8 cellular contexts compared by ENCODE assay signal in genomic region chr12:110039085-110039807, GRCh38. TPM values are rescaled to one million over a fixed set of nuclear protein-coding genes. Genes with fewer than 3 reads are reported as not detected.
DNase-seq lines count a peak whose midpoint lies in the region; ATAC-seq, FAIRE-seq and TF ChIP-seq lines count a peak whose summit lies in the region.

No MANE protein-coding gene starts in this region.

- no peak for TF ChIP-seq POLR2A in endothelial cell of umbilical vein (IDR thresholded peaks at IDR 0.05; ENCODE audit: low read depth, low read length)

- POLR2A ChIA-PET in endothelial cell of umbilical vein (lab: Charles Lee) = interaction anchor here (0.6 kb wide), 1 partner anchor 146 kb away, joined by 5 read pairs; no protein-coding TSS in a partner anchor

- H2AFZ ChIP-seq in endothelial cell of umbilical vein (ENCODE audit: low read depth, low read length) (no peak overlapping the region), trophoblast cell (ENCODE audit: insufficient read depth, low read length, poor library complexity) (no peak overlapping the region)

- H3K4me3 ChIP-seq in endothelial cell of umbilical vein (replicated peaks in 1 of 3; ENCODE audit: insufficient read depth in 1 of 3, low read depth in 1 of 3, low read length in 3 of 3) (no peak overlapping the region), trophoblast cell (ENCODE audit: low read depth, low read length) (no peak overlapping the region), WERI-Rb-1 (ENCODE audit: low read depth, low read length) (no peak overlapping the region)

- peak overlapping the region; percentile 77 for H3K18ac ChIP-seq in trophoblast cell (ENCODE audit: low read length)

- FAIRE-seq in endothelial cell of umbilical vein (lab: Jason Lieb, UNC) = peak; percentile 86

- CTCF ChIA-PET in endothelial cell of umbilical vein (lab: Charles Lee) = interaction anchor here (1.4 to 1.9 kb wide), 2 partner anchors 10 to 15 kb away, joined by 4 to 12 read pairs; no protein-coding TSS in a partner anchor

- no peak for TF ChIP-seq CTCF in 22Rv1 (IDR thresholded peaks at IDR 0.05)
- TF ChIP-seq CTCF in endothelial cell of umbilical vein (IDR thresholded peaks at IDR 0.05; ENCODE audit: extremely low read depth in 1 of 2, insufficient read depth in 1 of 2, low read depth in 1 of 2, low read length in 2 of 2) = no peak
- TF ChIP-seq CTCF in WERI-Rb-1 (IDR thresholded peaks at IDR 0.05; ENCODE audit: low read depth, low read length) = no peak

- no TSS peak for BruUV-seq in endothelial cell of umbilical vein (replicated peaks; lab: Mats Ljungman, UMichigan)

- H2BK5ac ChIP-seq in trophoblast cell (ENCODE audit: low read depth, low read length, poor library complexity) = peak overlapping the region; percentile 14

- no peak overlapping the region for H3K14ac ChIP-seq in trophoblast cell (ENCODE audit: low read length)

- H3K27ac ChIP-seq in 22Rv1 (peak overlapping the region; percentile 81), endothelial cell of umbilical vein (ENCODE audit: insufficient read depth, low read depth, low read length) (peak overlapping the region; percentile 90), trophoblast cell (ENCODE audit: low read depth, low read length) (peak overlapping the region; percentile 60), WERI-Rb-1 (no peak overlapping the region)

- peak overlapping the region; percentile 68 for H2BK120ac ChIP-seq in trophoblast cell (ENCODE audit: insufficient read depth, low read length, poor library complexity)

- no peaks in the 10 kb centered on the region for H3K79me2 ChIP-seq in endothelial cell of umbilical vein (ENCODE audit: control insufficient read depth, insufficient read depth, low read length)
- no peaks in the 10 kb centered on the region for H3K79me2 ChIP-seq in trophoblast cell (ENCODE audit: control insufficient read depth, insufficient read depth, low read length, poor library complexity)

- peaks cover 4 to 18% of the 10 kb centered on the region in 2 experiments for H3K36me3 ChIP-seq in endothelial cell of umbilical vein (ENCODE audit: control insufficient read depth in 2 of 2, extremely low read depth in 1 of 2, insufficient read depth in 2 of 2, low read length in 2 of 2)
- H3K36me3 ChIP-seq in trophoblast cell (ENCODE audit: control insufficient read depth in 1 of 2, insufficient read depth in 2 of 2, low read length in 2 of 2) = peaks cover 9 to 22% of the 10 kb centered on the region in 2 experiments
- H3K36me3 ChIP-seq in WERI-Rb-1 = peaks cover 41% of the 10 kb centered on the region

- peak overlapping the region; percentile 57 for H3K4me2 ChIP-seq in endothelial cell of umbilical vein (ENCODE audit: insufficient read depth, low read length)
- H3K4me2 ChIP-seq in trophoblast cell (ENCODE audit: low read length) = peak overlapping the region; percentile 1

- H3K79me1 ChIP-seq in trophoblast cell (ENCODE audit: low read length) = peaks cover 2% of the 10 kb centered on the region

- H3K9ac ChIP-seq in endothelial cell of umbilical vein (replicated peaks; ENCODE audit: extremely low read depth, insufficient read depth, low read length) (peak overlapping the region; percentile 62), trophoblast cell (ENCODE audit: low read length) (no peak overlapping the region)

- intact Hi-C loops in endothelial cell of umbilical vein (cut with micrococcal nuclease) = loop anchor here (2.0 kb wide), 1 partner anchor 14 kb away; no protein-coding TSS in a partner anchor

- peak overlapping the region; percentile 36 for H2BK12ac ChIP-seq in trophoblast cell (ENCODE audit: low read length)

- H2AK5ac ChIP-seq in trophoblast cell (ENCODE audit: low read length) = no peak overlapping the region

- H4K8ac ChIP-seq in trophoblast cell (ENCODE audit: low read depth, low read length) = no peak overlapping the region

- H3K4me1 ChIP-seq in endothelial cell of umbilical vein (ENCODE audit: control insufficient read depth, extremely low read depth, insufficient read depth, low read length) = peaks cover 29% of the 10 kb centered on the region
- peaks cover 6% of the 10 kb centered on the region in 2 experiments for H3K4me1 ChIP-seq in trophoblast cell (ENCODE audit: control insufficient read depth in 1 of 2, insufficient read depth in 2 of 2, low read length in 2 of 2)

- H4K20me1 ChIP-seq in endothelial cell of umbilical vein (replicated peaks; ENCODE audit: control insufficient read depth, extremely low read depth, insufficient read depth, low read length) = no peaks in the 10 kb centered on the region

- dilution Hi-C loops in endothelial cell of umbilical vein (cut with MboI; ENCODE audit: extremely low pct_ligation_motif_present, low sequenced_read_pairs) = no loop called here

- no peak overlapping the region for H3K4ac ChIP-seq in trophoblast cell (ENCODE audit: low read depth, low read length)

- DNase-seq in HCEC 1CT (peak; percentile 95), endothelial cell of umbilical vein (ENCODE audit: low read depth, low spot score) (peak; percentile 74), trophoblast cell (peak; percentile 73 to 87), WERI-Rb-1 (no peak)
- DNase-seq in activated CD4-positive, alpha-beta T cell treated with anti-CD3 and anti-CD28 coated beads for 4 hours = peak; percentile 26 to 34

- H3K27me3 ChIP-seq in endothelial cell of umbilical vein (ENCODE audit: control insufficient read depth in 2 of 2, insufficient read depth in 2 of 2, low read length in 2 of 2) = no peaks in the 10 kb centered on the region
- H3K27me3 ChIP-seq in trophoblast cell (ENCODE audit: insufficient read depth, low read length) = no peaks in the 10 kb centered on the region
- H3K27me3 ChIP-seq in WERI-Rb-1 (ENCODE audit: insufficient read depth, low read depth, severe bottlenecking) = no peaks in the 10 kb centered on the region

- H4K12ac ChIP-seq in trophoblast cell (ENCODE audit: low read depth, low read length) = peak overlapping the region; percentile 40

- peak overlapping the region; percentile 50 for H4K91ac ChIP-seq in trophoblast cell (ENCODE audit: low read depth, low read length)

- WGBS in trophoblast cell (ENCODE audit: extremely low coverage, insufficient coverage, insufficient read length) = no CpG with 5 or more reads among the region's 5 CpGs

- no peak overlapping the region for H3K23ac ChIP-seq in trophoblast cell (ENCODE audit: low read length)

- H3K9me1 ChIP-seq in endothelial cell of umbilical vein (replicated peaks; ENCODE audit: control insufficient read depth, extremely low read depth, insufficient read depth, low read length) = no peaks in the 10 kb centered on the region

- no peak for ATAC-seq in HG02571 (IDR thresholded peaks at IDR 0.05; ENCODE audit: unreplicated experiment)
- no peak for ATAC-seq in GM18870 (IDR thresholded peaks at IDR 0.05; ENCODE audit: unreplicated experiment)

- H3K9me3 ChIP-seq in endothelial cell of umbilical vein (replicated peaks; ENCODE audit: control insufficient read depth, insufficient read depth, low read length) (no peaks in the 10 kb centered on the region), trophoblast cell (ENCODE audit: insufficient read depth, low read depth, low read length) (no peaks in the 10 kb centered on the region), WERI-Rb-1 (ENCODE audit: severe bottlenecking) (no peaks in the 10 kb centered on the region)

TF ChIP-seq in endothelial cell of umbilical vein, 7 proteins besides CTCF, POLR2A, EP300 and RAD21 (continues in another document):
- TF ChIP-seq POLR2AphosphoS5 (IDR thresholded peaks at IDR 0.05; ENCODE audit: insufficient read depth, low read depth, low read length) (no peak), FOS (IDR thresholded peaks at IDR 0.05; ENCODE audit: borderline replicate concordance, insufficient read depth, low read length) (peak; percentile 61), EZH2 (IDR thresholded peaks at IDR 0.05; ENCODE audit: borderline replicate concordance, low read depth, low read length, severe bottlenecking) (no peak), MAX (IDR thresholded peaks at IDR 0.05; ENCODE audit: insufficient read depth, insufficient read length) (no peak), GATA2 (IDR thresholded peaks at IDR 0.05; ENCODE audit: insufficient read depth, insufficient read length, low read depth, low read length) (no peak), MYC (IDR thresholded peaks at IDR 0.05; ENCODE audit: low read depth, low read length) (no peak)

RNA-seq across cellular contexts. Expression of gene C12orf76, which starts 9.1 kb away (rescaled TPM):
- total RNA-seq in endothelial cell of umbilical vein = 11.9 and 13.4 TPM in 2 replicates
- 12.9 and 17.1 TPM in 2 replicates for polyA plus RNA-seq in endothelial cell of umbilical vein
- polyA plus RNA-seq in endothelial cell of umbilical vein (2011; cell fraction: cytosol; rRNA removed) = 13.2 and 13.9 TPM in 2 replicates
- 8.2 and 9.5 TPM in 2 replicates for polyA plus RNA-seq in endothelial cell of umbilical vein (2011; cell fraction: nucleus; rRNA removed)
- 10.6 and 15.2 TPM in 2 replicates for polyA plus RNA-seq in endothelial cell of umbilical vein (2012)
- polyA minus RNA-seq in endothelial cell of umbilical vein = 10.7 and 11.4 TPM in 2 replicates
- 10.7 TPM for polyA minus RNA-seq in endothelial cell of umbilical vein (2011; cell fraction: cytosol; rRNA and poly(A)+ RNA removed)
- 3.2 and 4.2 TPM in 2 replicates for polyA minus RNA-seq in endothelial cell of umbilical vein (2011; cell fraction: nucleus; rRNA and poly(A)+ RNA removed)
- polyA plus RNA-seq in trophoblast cell (2013) = 7.9 and 8.3 TPM in 2 replicates

RNA-seq across cellular contexts. Expression of gene ANKRD13A, which starts 40.0 kb away (rescaled TPM):
- 36.2 and 37.0 TPM in 2 replicates for total RNA-seq in endothelial cell of umbilical vein
- 43.9 and 49.8 TPM in 2 replicates for polyA plus RNA-seq in endothelial cell of umbilical vein
- polyA plus RNA-seq in endothelial cell of umbilical vein (2011; cell fraction: cytosol; rRNA removed) = 29.6 and 34.0 TPM in 2 replicates
- 60.8 and 83.6 TPM in 2 replicates for polyA plus RNA-seq in endothelial cell of umbilical vein (2011; cell fraction: nucleus; rRNA removed)
- 24.3 and 28.2 TPM in 2 replicates for polyA plus RNA-seq in endothelial cell of umbilical vein (2012)
- polyA minus RNA-seq in endothelial cell of umbilical vein = 54.7 and 55.6 TPM in 2 replicates
- 16.3 TPM for polyA minus RNA-seq in endothelial cell of umbilical vein (2011; cell fraction: cytosol; rRNA and poly(A)+ RNA removed)
- 18.2 and 25.9 TPM in 2 replicates for polyA minus RNA-seq in endothelial cell of umbilical vein (2011; cell fraction: nucleus; rRNA and poly(A)+ RNA removed)
- 20.1 TPM in 2 replicates for polyA plus RNA-seq in trophoblast cell (2013)

RNA-seq across cellular contexts. Expression of gene GIT2, which starts 43.1 kb away (rescaled TPM):
- total RNA-seq in endothelial cell of umbilical vein = 67.7 and 77.2 TPM in 2 replicates
- polyA plus RNA-seq in endothelial cell of umbilical vein = 32.5 and 37.3 TPM in 2 replicates
- polyA plus RNA-seq in endothelial cell of umbilical vein (2011; cell fraction: cytosol; rRNA removed) = 34.1 and 34.6 TPM in 2 replicates
- polyA plus RNA-seq in endothelial cell of umbilical vein (2011; cell fraction: nucleus; rRNA removed) = 122 and 128 TPM in 2 replicates
- 37.4 and 38.7 TPM in 2 replicates for polyA plus RNA-seq in endothelial cell of umbilical vein (2012)
- 83.4 and 88.7 TPM in 2 replicates for polyA minus RNA-seq in endothelial cell of umbilical vein
- 10.2 TPM for polyA minus RNA-seq in endothelial cell of umbilical vein (2011; cell fraction: cytosol; rRNA and poly(A)+ RNA removed)
- polyA minus RNA-seq in endothelial cell of umbilical vein (2011; cell fraction: nucleus; rRNA and poly(A)+ RNA removed) = 94.9 and 130 TPM in 2 replicates
- polyA plus RNA-seq in trophoblast cell (2013) = 13.6 and 15.0 TPM in 2 replicates
